In genomic region chr10:58773351-58773750, GRCh38 we compare ENCODE assay signal across 14 cellular contexts.
"Had no signal": no experiment of that assay in that cellular context is flagged by ENCODE, and none has a peak within 500 bp of the region (broad histone marks: within the 10 kb centered on the region; RNA-seq: fewer than 3 reads in every experiment).

No MANE protein-coding gene starts in this region.

- H3K79me2 ChIP-seq: hepatocyte had no signal

- DNase-seq: activated CD4-positive, alpha-beta T cell treated with anti-CD3 and anti-CD28 coated beads, Interleukin-2, amount 50 U/mL, for 1 hour; aorta; dermis blood vessel endothelial cell; effector memory CD8-positive, alpha-beta T cell; islet precursor cell; midbrain; posterior cingulate gyrus; stimulated activated CD4-positive, alpha-beta T cell treated with anti-CD3 and anti-CD28 coated beads, Interleukin-4, amount 100 ng/mL, for 4 hours; stimulated activated CD8-positive, alpha-beta memory T cell treated with anti-CD3 and anti-CD28 coated beads, Interleukin-4, amount 100 ng/mL, for 48 hours; stimulated activated naive CD4-positive, alpha-beta T cell treated with Interleukin-2 at 50 U/mL for 16 hours had no signal

- H3K27me3 Mint-ChIP-seq: effector memory CD8-positive, alpha-beta T cell had no signal

- H3K27me3 ChIP-seq: hepatocyte, tibial nerve had no signal

- H2AFZ ChIP-seq: hepatocyte had no signal

- H3K4me3 Mint-ChIP-seq: activated T-helper 1 cell treated with anti-CD3 and anti-CD28 coated beads, Interleukin-12 subunit alpha, Interleukin-12 subunit beta, Interleukin-2, Interleukin-4 antibody, amounts not matched to agents 30 ng/mL and 10 ng/mL and 1 ng/mL, durations not matched to agents 14 hours and 24 hours and 36 hours; effector memory CD8-positive, alpha-beta T cell had no signal

- H3K4me3 ChIP-seq: hepatocyte, smooth muscle cell, tibial nerve had no signal

- H3K27ac ChIP-seq: hepatocyte had no signal

- H3K9me3 ChIP-seq: tibial nerve had no signal

- H3K4me2 ChIP-seq: hepatocyte, smooth muscle cell had no signal

- ATAC-seq: effector memory CD8-positive, alpha-beta T cell had no signal

- H3K9me3 Mint-ChIP-seq: activated T-helper 1 cell treated with anti-CD3 and anti-CD28 coated beads, Interleukin-12 subunit alpha, Interleukin-12 subunit beta, Interleukin-2, Interleukin-4 antibody, amounts not matched to agents 30 ng/mL and 10 ng/mL and 1 ng/mL, durations not matched to agents 14 hours and 24 hours and 36 hours had no signal

- H3K36me3 ChIP-seq: tibial nerve had no signal

- H3K27ac Mint-ChIP-seq: activated T-helper 1 cell treated with anti-CD3 and anti-CD28 coated beads, Interleukin-12 subunit alpha, Interleukin-12 subunit beta, Interleukin-2, Interleukin-4 antibody, amounts not matched to agents 30 ng/mL and 10 ng/mL and 1 ng/mL, durations not matched to agents 14 hours and 24 hours and 36 hours; effector memory CD8-positive, alpha-beta T cell had no signal
